28 cellular contexts compared by ENCODE assay signal in genomic region chr2:161241894-161242293, GRCh38.
DNase-seq lines count a peak whose midpoint lies in the region; ATAC-seq, FAIRE-seq and TF ChIP-seq lines count a peak whose summit lies in the region.
"Had no signal": no experiment of that assay in that cellular context is flagged by ENCODE, and none has a peak within 500 bp of the region (broad histone marks: within the 10 kb centered on the region; RNA-seq: fewer than 3 reads in every experiment).

No MANE protein-coding gene starts in this region.

- H3K9ac ChIP-seq in K562 (ENCODE audit: insufficient read depth in 1 of 2, low read depth in 2 of 2, low read length in 2 of 2), result no peak overlapping the region
- no peak overlapping the region for H3K9ac ChIP-seq in parathyroid adenoma

- DNase-seq in activated CD4-positive, alpha-beta T cell treated with anti-CD3 and anti-CD28 coated beads, Interleukin-2, amount 10 ng/mL, durations not matched to agents 7 days and 5 days, result no peak
- DNase-seq in activated CD4-positive, alpha-beta T cell treated with anti-CD3 and anti-CD28 coated beads for 48 hours, result no peak
- DNase-seq in K562 (ENCODE audit: extremely low read depth in 1 of 4, low spot score in 3 of 4), result no peak
- no peak for DNase-seq in NCI-H748 (lab: John Stamatoyannopoulos, UW; ENCODE audit: unreplicated experiment)
- no peak for DNase-seq in NCI-H1930 (lab: John Stamatoyannopoulos, UW)
- DNase-seq in NCI-H526 (lab: John Stamatoyannopoulos, UW), result no peak
- DNase-seq: 8988T; activated naive CD4-positive, alpha-beta T cell; activated T-cell treated with anti-CD3 and anti-CD28 coated beads, Interleukin-2, amount 50 U/mL, for 1 hour; CD8-positive, alpha-beta T cell; DMS 273 treated with DMSO at 0.1 percent for 48 hours; effector memory CD8-positive, alpha-beta T cell; GOT3; head of caudate nucleus; kidney; lower lobe of right lung; NCI-H1092 treated with DMSO at 0.1 percent for 48 hours; NCI-H2029; NCI-H2227 treated with DMSO at 0.1 percent for 48 hours; NCI-H82; OCI-M1; stimulated activated naive CD4-positive, alpha-beta T cell treated with Interleukin-2 at 50 U/mL for 16 hours had no signal

- H3K79me2 ChIP-seq in K562 (ENCODE audit: control insufficient read depth, insufficient read depth, low read length) (no peaks in the 10 kb centered on the region), parathyroid adenoma (no peaks in the 10 kb centered on the region)

- H3K4me3 Mint-ChIP-seq in activated CD4-positive, alpha-beta T cell treated with anti-CD3 and anti-CD28 coated beads, Interleukin-2, amount 10 ng/mL, durations not matched to agents 7 days and 5 days, result no peak overlapping the region
- H3K4me3 Mint-ChIP-seq in IgD-negative memory B cell, result peak overlapping the region in 2 of 4 donors; percentile 30 to 85
- H3K4me3 Mint-ChIP-seq: CD8-positive, alpha-beta T cell; effector memory CD8-positive, alpha-beta T cell; T-helper 1 cell treated with Interleukin-12 subunit alpha and Interleukin-12 subunit beta and Interleukin-4 antibody, amounts not matched to agents 30 μg/mL and 1 μg/mL, for 36 hours had no signal

- no peak overlapping the region for H3K4me2 ChIP-seq in K562 (ENCODE audit: insufficient read depth, low read length)
- H3K4me2 ChIP-seq in parathyroid adenoma (ENCODE audit: low read length), result no peak overlapping the region

- TF ChIP-seq CTCF in K562 (IDR thresholded peaks at IDR 0.05 in 2 of 3, conservative IDR thresholded peaks at IDR 0.05 in 1 of 3; ENCODE audit: insufficient read depth in 2 of 3, low read depth in 1 of 3, low read length in 3 of 3) (no peak), parathyroid adenoma (IDR thresholded peaks at IDR 0.05) (no peak)

- POLR2A ChIA-PET in activated CD4-positive, alpha-beta T cell treated with anti-CD3 and anti-CD28 coated beads, Interleukin-2, amount 10 ng/mL, durations not matched to agents 7 days and 5 days (lab: Charles Lee), result interaction anchor here (0.9 kb wide), 1 partner anchor 66 kb away, joined by 3 read pairs; the partner anchor contains the start of gene PSMD14
- POLR2A ChIA-PET in K562 (lab: Yijun Ruan, JAX), result interaction anchor here (0.6 to 1.0 kb wide), 3 partner anchors 11 to 1717 kb away, joined by 3 to 6 read pairs (median 3); no protein-coding TSS in a partner anchor

- CTCF ChIA-PET in activated CD4-positive, alpha-beta T cell treated with anti-CD3 and anti-CD28 coated beads, Interleukin-2, amount 10 ng/mL, durations not matched to agents 7 days and 5 days (lab: Charles Lee), result no interaction called here
- CTCF ChIA-PET in K562 (lab: Yijun Ruan, JAX; ENCODE audit: low intra/inter-chr PET ratio), result no interaction called here

- TF ChIP-seq EP300 in K562 (IDR thresholded peaks at IDR 0.05; ENCODE audit: low read length), result no peak

- peaks cover 2% of the 10 kb centered on the region for H3K27me3 Mint-ChIP-seq in activated CD4-positive, alpha-beta T cell treated with anti-CD3 and anti-CD28 coated beads, Interleukin-2, amount 10 ng/mL, durations not matched to agents 7 days and 5 days
- no peaks in the 10 kb centered on the region for H3K27me3 Mint-ChIP-seq in IgD-negative memory B cell

- H3K36me3 Mint-ChIP-seq in activated CD4-positive, alpha-beta T cell treated with anti-CD3 and anti-CD28 coated beads, Interleukin-2, amount 10 ng/mL, durations not matched to agents 7 days and 5 days (ENCODE audit: low read depth), result peaks cover 13% of the 10 kb centered on the region
- no peaks in the 10 kb centered on the region for H3K36me3 Mint-ChIP-seq in IgD-negative memory B cell

- H3K9me3 ChIP-seq in K562 (replicated peaks; ENCODE audit: control insufficient read depth, insufficient read depth, low read depth, low read length) (0 out of 2 replicates have a peak, but pooled peaks cover 1% of the 10 kb centered on the region), parathyroid adenoma (ENCODE audit: control insufficient read depth, low read length) (no peaks in the 10 kb centered on the region)
- H3K9me3 ChIP-seq: lower lobe of right lung, neutrophil had no signal

- no peak for TF ChIP-seq RAD21 in K562 (CRISPR knock-in tag; conservative IDR thresholded peaks at IDR 0.05 in 1 of 2, IDR thresholded peaks at IDR 0.05 in 1 of 2)

- in situ Hi-C loops in K562 (cut with MboI), result no loop called here

- H3K27me3 ChIP-seq in K562 (ENCODE audit: control insufficient read depth in 2 of 2, insufficient read depth in 2 of 2, low read length in 2 of 2) (no peaks in the 10 kb centered on the region; a peak in 1 of 5 replicates), parathyroid adenoma (ENCODE audit: control insufficient read depth, insufficient read depth, low read length) (no peaks in the 10 kb centered on the region)

- WGBS in K562 (ENCODE audit: insufficient coverage, low coverage, missing lambda C conversion rate), result 0% methylated on average over 1 of the region's 1 CpG

- no peak for TF ChIP-seq POLR2A in K562 (conservative IDR thresholded peaks at IDR 0.05)

- no peak for ATAC-seq in K562
- ATAC-seq: CD8-positive, alpha-beta T cell; effector memory CD8-positive, alpha-beta T cell; lower lobe of right lung had no signal

- H3K4me3 ChIP-seq in K562 (no peak overlapping the region), parathyroid adenoma (ENCODE audit: low read depth, low read length) (no peak overlapping the region)
- H3K4me3 ChIP-seq: coronary artery, lower lobe of right lung had no signal

- H4K20me1 ChIP-seq in K562 (replicated peaks; ENCODE audit: control insufficient read depth, insufficient read depth, low read length), result no peaks in the 10 kb centered on the region

- no TSS peak for BruUV-seq in K562 (replicated peaks; lab: Mats Ljungman, UMichigan)

- H3K4me1 ChIP-seq in K562 (replicated peaks in 1 of 2; ENCODE audit: control insufficient read depth in 2 of 2, insufficient read depth in 2 of 2, low read length in 2 of 2), result peaks cover 2 to 3% of the 10 kb centered on the region in 2 experiments; a peak in 2 of 5 replicates
- peaks cover 26% of the 10 kb centered on the region for H3K4me1 ChIP-seq in parathyroid adenoma

- peaks cover 54% of the 10 kb centered on the region for H3K4me1 Mint-ChIP-seq in activated CD4-positive, alpha-beta T cell treated with anti-CD3 and anti-CD28 coated beads, Interleukin-2, amount 10 ng/mL, durations not matched to agents 7 days and 5 days
- H3K4me1 Mint-ChIP-seq in IgD-negative memory B cell, result peaks cover 35 to 54% (median 52%) of the 10 kb centered on the region in 3 donors

- intact Hi-C loops in K562 (cut with micrococcal nuclease), result no loop called here

- peak; percentile 37 for FAIRE-seq in K562 (lab: Jason Lieb, UNC)
- FAIRE-seq: kidney had no signal

- no peak overlapping the region for H3K27ac ChIP-seq in K562 (ENCODE audit: extremely low read depth, low read depth, low read length)
- H3K27ac ChIP-seq in parathyroid adenoma, result peak overlapping the region; percentile 96
- H3K27ac ChIP-seq: coronary artery, lower lobe of right lung, neutrophil had no signal

- H2AFZ ChIP-seq in K562 (ENCODE audit: low read depth, low read length) (no peak overlapping the region), parathyroid adenoma (no peak overlapping the region)

- no peaks in the 10 kb centered on the region for H3K9me1 ChIP-seq in K562 (ENCODE audit: control insufficient read depth, insufficient read depth, low read length)

- peak overlapping the region; percentile 34 for H3K27ac Mint-ChIP-seq in activated CD4-positive, alpha-beta T cell treated with anti-CD3 and anti-CD28 coated beads, Interleukin-2, amount 10 ng/mL, durations not matched to agents 7 days and 5 days
- H3K27ac Mint-ChIP-seq in IgD-negative memory B cell, result peak overlapping the region; percentile 41 to 81 (median 48)
- H3K27ac Mint-ChIP-seq: progenitor cell of endocrine pancreas; T-helper 1 cell treated with Interleukin-12 subunit alpha and Interleukin-12 subunit beta and Interleukin-4 antibody, amounts not matched to agents 30 μg/mL and 1 μg/mL, for 36 hours had no signal

- H3K36me3 ChIP-seq in K562 (ENCODE audit: control insufficient read depth, insufficient read depth, low read length) (peaks cover 5% of the 10 kb centered on the region; the same call in 1 of the 3 replicates), parathyroid adenoma (ENCODE audit: control insufficient read depth, insufficient read depth, low read length) (no peaks in the 10 kb centered on the region)
- H3K36me3 ChIP-seq: lower lobe of right lung had no signal

- no peaks in the 10 kb centered on the region for H3K9me3 Mint-ChIP-seq in activated CD4-positive, alpha-beta T cell treated with anti-CD3 and anti-CD28 coated beads, Interleukin-2, amount 10 ng/mL, durations not matched to agents 7 days and 5 days
- H3K9me3 Mint-ChIP-seq in IgD-negative memory B cell, result no peaks in the 10 kb centered on the region
- H3K9me3 Mint-ChIP-seq: CD8-positive, alpha-beta T cell; effector memory CD8-positive, alpha-beta T cell; T-helper 1 cell treated with Interleukin-12 subunit alpha and Interleukin-12 subunit beta and Interleukin-4 antibody, amounts not matched to agents 30 μg/mL and 1 μg/mL, for 36 hours had no signal

TF ChIP-seq in K562, 482 proteins besides CTCF, POLR2A, EP300 and RAD21:
- TF ChIP-seq ATF3 (IDR thresholded peaks at IDR 0.05), result no peak
- no peak for TF ChIP-seq ATF3 (CRISPR knock-in tag; conservative IDR thresholded peaks at IDR 0.05)
- no peak for TF ChIP-seq PHTF2 (CRISPR knock-in tag; IDR thresholded peaks at IDR 0.05)
- no peak for TF ChIP-seq ZNF316 (IDR thresholded peaks at IDR 0.05)
